In genomic region chr14:81550001-81550642, GRCh38 we compare ENCODE assay signal across 11 cellular contexts. TPM values are rescaled to one million over a fixed set of nuclear protein-coding genes. Genes with fewer than 3 reads are reported as not detected.
DNase-seq lines count a peak whose midpoint lies in the region; ATAC-seq and TF ChIP-seq lines count a peak whose summit lies in the region.
"Had no signal": no experiment of that assay in that cellular context is flagged by ENCODE, and none has a peak within 500 bp of the region (broad histone marks: within the 10 kb centered on the region; RNA-seq: fewer than 3 reads in every experiment).

No MANE protein-coding gene starts in this region.

- DNase-seq in DMS79 (lab: John Stamatoyannopoulos, UW) (peak; percentile 97), left lobe of liver (ENCODE audit: low spot score) (no peak), NCI-H2107 treated with DMSO at 0.1 percent for 48 hours (lab: John Stamatoyannopoulos, UW; ENCODE audit: unreplicated experiment) (no peak), heart right ventricle (no peak)
- DNase-seq in central memory CD4-positive, alpha-beta T cell, result no peak
- DNase-seq: BE2C, midbrain, RPMI8226 had no signal

- 70% methylated on average over 4 of the region's 4 CpGs for WGBS in heart right ventricle, 2 donors

- peak; percentile 97 for ATAC-seq in GM18907 (IDR thresholded peaks at IDR 0.05; ENCODE audit: unreplicated experiment)
- peak; percentile 93 for ATAC-seq in GM21825 (IDR thresholded peaks at IDR 0.05; ENCODE audit: unreplicated experiment)
- ATAC-seq in HG03280 (IDR thresholded peaks at IDR 0.05; ENCODE audit: unreplicated experiment), result peak; percentile 84
- no peak for ATAC-seq in left lobe of liver
- no peak for ATAC-seq in heart right ventricle

- H3K4me1 ChIP-seq in heart right ventricle, result no peaks in the 10 kb centered on the region
- H3K4me1 ChIP-seq: BE2C had no signal

- no peak overlapping the region for H3K4me3 ChIP-seq in heart right ventricle

- H3K36me3 ChIP-seq in heart right ventricle, result no peaks in the 10 kb centered on the region
- H3K36me3 ChIP-seq: BE2C had no signal

- H3K27me3 ChIP-seq in heart right ventricle, result no peaks in the 10 kb centered on the region
- H3K27me3 ChIP-seq: BE2C had no signal

- no peak overlapping the region for H3K27ac ChIP-seq in heart right ventricle

- intact Hi-C loops in heart right ventricle (cut with DNase I), result no loop called here

- TF ChIP-seq CTCF in heart right ventricle (IDR thresholded peaks at IDR 0.05), result no peak

- H3K9me3 ChIP-seq in heart right ventricle, result no peaks in the 10 kb centered on the region
- H3K9me3 ChIP-seq: BE2C had no signal

RNA-seq across cellular contexts. Expression of gene SEL1L, which starts 16.5 kb away (rescaled TPM):
- total RNA-seq in left lobe of liver (128 TPM), heart right ventricle (10 to 100 TPM; 47.6 to 87.7 (median 58.3) TPM)
- 10 to 100 TPM; 10.6 to 20.9 TPM for polyA plus RNA-seq in heart right ventricle

Comparison
In these comparisons a context has a peak if more than half of its experiments do, and no peak if none do; other contexts are left out.
1. ATAC-seq: peak in GM18907 (single experiment), GM21825 (single experiment) and HG03280 (single experiment); none in left lobe of liver (single experiment) and heart right ventricle (0 of 8).